Comparison of ENCODE assay signal across 2 cellular contexts in the genomic region with DNA sequence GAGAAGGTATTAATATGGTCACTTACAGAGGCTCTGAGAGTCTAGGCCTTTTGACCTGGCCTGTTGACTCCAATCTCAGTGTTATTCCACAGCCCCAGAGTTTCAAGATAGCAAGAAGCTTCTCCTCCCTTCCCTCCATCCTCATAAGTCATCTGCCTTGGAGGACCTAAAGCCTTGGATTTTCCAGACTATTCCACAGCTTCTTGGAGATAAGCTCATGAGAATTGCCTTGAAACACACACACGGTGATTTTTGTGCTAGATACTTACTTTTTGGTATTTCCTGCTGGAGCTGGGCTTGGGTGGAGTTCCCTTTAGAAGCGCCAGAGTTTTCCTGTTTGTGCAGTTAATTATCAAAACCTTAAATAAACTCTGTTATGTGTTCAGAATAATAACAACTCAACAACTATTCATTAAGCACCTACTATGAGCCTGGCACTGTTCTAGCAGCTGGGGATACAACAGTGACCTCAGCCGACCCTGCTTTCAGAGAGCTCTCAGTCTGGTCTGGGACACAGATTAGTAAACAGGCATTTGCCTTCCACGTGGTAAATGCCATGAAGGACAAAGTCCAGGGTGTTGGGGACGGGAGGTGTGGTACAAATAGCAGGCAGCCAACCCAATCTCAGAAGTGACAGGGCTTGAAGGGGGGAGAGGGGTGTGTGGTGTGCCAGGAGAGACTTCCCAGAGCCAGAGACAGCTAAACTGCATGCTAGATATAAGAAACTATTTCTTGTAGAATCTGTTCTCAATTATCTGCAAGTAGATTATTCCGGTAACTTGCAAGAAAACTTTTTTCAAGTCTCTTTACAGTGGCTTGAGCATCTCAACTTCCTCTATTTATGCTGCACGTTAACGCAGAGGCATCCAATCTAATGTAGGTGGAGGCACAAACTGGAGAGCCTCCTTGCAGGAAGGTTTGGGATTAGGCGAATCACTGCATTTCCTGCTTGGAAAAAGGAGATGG.
TF ChIP-seq lines count a peak whose summit lies in the region.

No MANE protein-coding gene starts in this region.

TF ChIP-seq in GM23338, 12 proteins besides CTCF, POLR2A, EP300 and RAD21 (continued from another document):
- TF ChIP-seq, protein P1, sequence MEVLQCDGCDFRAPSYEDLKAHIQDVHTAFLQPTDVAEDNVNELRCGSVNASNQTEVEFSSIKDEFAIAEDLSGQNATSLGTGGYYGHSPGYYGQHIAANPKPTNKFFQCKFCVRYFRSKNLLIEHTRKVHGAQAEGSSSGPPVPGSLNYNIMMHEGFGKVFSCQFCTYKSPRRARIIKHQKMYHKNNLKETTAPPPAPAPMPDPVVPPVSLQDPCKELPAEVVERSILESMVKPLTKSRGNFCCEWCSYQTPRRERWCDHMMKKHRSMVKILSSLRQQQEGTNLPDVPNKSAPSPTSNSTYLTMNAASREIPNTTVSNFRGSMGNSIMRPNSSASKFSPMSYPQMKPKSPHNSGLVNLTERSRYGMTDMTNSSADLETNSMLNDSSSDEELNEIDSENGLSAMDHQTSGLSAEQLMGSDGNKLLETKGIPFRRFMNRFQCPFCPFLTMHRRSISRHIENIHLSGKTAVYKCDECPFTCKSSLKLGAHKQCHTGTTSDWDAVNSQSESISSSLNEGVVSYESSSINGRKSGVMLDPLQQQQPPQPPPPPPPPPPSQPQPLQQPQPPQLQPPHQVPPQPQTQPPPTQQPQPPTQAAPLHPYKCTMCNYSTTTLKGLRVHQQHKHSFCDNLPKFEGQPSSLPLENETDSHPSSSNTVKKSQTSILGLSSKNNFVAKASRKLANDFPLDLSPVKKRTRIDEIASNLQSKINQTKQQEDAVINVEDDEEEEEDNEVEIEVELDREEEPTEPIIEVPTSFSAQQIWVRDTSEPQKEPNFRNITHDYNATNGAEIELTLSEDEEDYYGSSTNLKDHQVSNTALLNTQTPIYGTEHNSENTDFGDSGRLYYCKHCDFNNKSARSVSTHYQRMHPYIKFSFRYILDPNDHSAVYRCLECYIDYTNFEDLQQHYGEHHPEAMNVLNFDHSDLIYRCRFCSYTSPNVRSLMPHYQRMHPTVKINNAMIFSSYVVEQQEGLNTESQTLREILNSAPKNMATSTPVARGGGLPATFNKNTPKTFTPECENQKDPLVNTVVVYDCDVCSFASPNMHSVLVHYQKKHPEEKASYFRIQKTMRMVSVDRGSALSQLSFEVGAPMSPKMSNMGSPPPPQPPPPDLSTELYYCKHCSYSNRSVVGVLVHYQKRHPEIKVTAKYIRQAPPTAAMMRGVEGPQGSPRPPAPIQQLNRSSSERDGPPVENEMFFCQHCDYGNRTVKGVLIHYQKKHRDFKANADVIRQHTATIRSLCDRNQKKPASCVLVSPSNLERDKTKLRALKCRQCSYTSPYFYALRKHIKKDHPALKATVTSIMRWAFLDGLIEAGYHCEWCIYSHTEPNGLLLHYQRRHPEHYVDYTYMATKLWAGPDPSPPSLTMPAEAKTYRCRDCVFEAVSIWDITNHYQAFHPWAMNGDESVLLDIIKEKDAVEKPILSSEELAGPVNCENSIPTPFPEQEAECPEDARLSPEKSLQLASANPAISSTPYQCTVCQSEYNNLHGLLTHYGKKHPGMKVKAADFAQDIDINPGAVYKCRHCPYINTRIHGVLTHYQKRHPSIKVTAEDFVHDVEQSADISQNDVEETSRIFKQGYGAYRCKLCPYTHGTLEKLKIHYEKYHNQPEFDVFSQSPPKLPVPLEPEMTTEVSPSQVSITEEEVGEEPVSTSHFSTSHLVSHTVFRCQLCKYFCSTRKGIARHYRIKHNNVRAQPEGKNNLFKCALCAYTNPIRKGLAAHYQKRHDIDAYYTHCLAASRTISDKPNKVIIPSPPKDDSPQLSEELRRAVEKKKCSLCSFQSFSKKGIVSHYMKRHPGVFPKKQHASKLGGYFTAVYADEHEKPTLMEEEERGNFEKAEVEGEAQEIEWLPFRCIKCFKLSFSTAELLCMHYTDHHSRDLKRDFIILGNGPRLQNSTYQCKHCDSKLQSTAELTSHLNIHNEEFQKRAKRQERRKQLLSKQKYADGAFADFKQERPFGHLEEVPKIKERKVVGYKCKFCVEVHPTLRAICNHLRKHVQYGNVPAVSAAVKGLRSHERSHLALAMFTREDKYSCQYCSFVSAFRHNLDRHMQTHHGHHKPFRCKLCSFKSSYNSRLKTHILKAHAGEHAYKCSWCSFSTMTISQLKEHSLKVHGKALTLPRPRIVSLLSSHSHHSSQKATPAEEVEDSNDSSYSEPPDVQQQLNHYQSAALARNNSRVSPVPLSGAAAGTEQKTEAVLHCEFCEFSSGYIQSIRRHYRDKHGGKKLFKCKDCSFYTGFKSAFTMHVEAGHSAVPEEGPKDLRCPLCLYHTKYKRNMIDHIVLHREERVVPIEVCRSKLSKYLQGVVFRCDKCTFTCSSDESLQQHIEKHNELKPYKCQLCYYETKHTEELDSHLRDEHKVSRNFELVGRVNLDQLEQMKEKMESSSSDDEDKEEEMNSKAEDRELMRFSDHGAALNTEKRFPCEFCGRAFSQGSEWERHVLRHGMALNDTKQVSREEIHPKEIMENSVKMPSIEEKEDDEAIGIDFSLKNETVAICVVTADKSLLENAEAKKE (CRISPR knock-in tag; IDR thresholded peaks at IDR 0.05): no peak
- TF ChIP-seq CREB1 (CRISPR knock-in tag; IDR thresholded peaks at IDR 0.05; ENCODE audit: low read depth) (no peak), EZH2phosphoT487 (IDR thresholded peaks at IDR 0.05; ENCODE audit: unreplicated experiment) (no peak), POLR2AphosphoS5 (IDR thresholded peaks at IDR 0.05; ENCODE audit: low read depth) (no peak), JUNB (IDR thresholded peaks at IDR 0.05; ENCODE audit: unreplicated experiment) (no peak), ZNF331 (CRISPR knock-in tag; IDR thresholded peaks at IDR 0.05; ENCODE audit: low read depth) (no peak)
TF ChIP-seq in GM23338: peak in this region for 0.

TF ChIP-seq in HepG2, 621 proteins besides CTCF, POLR2A, EP300 and RAD21 (continued from another document and continues in another):
- TF ChIP-seq ZSCAN31 (CRISPR knock-in tag; IDR thresholded peaks at IDR 0.05; ENCODE audit: low read depth) (no peak), ZKSCAN1 (IDR thresholded peaks at IDR 0.05; ENCODE audit: low read length) (peak; percentile 99), ZNF614 (CRISPR knock-in tag; IDR thresholded peaks at IDR 0.05; ENCODE audit: borderline replicate concordance) (peak; percentile 71; the same call in 1 of the 2 replicates), FOXA3 (CRISPR knock-in tag; IDR thresholded peaks at IDR 0.05) (peak; percentile 95), ZNF44 (CRISPR knock-in tag; IDR thresholded peaks at IDR 0.05) (no peak), HOXA3 (CRISPR knock-in tag; IDR thresholded peaks at IDR 0.05) (no peak), PHF21A (CRISPR knock-in tag; IDR thresholded peaks at IDR 0.05) (peak; percentile 93), ATF1 (CRISPR knock-in tag; IDR thresholded peaks at IDR 0.05) (no peak), RORA (CRISPR knock-in tag; IDR thresholded peaks at IDR 0.05) (no peak), EZH2 (conservative IDR thresholded peaks at IDR 0.05; ENCODE audit: low read depth, low read length) (no peak), ZNF337 (CRISPR knock-in tag; IDR thresholded peaks at IDR 0.05; ENCODE audit: borderline replicate concordance, low read depth) (peak; percentile 77; the same call in 1 of the 2 replicates), ZNF773 (CRISPR knock-in tag; IDR thresholded peaks at IDR 0.05; ENCODE audit: borderline replicate concordance) (no peak), ZNF563 (CRISPR knock-in tag; IDR thresholded peaks at IDR 0.05) (no peak), HES4 (CRISPR knock-in tag; IDR thresholded peaks at IDR 0.05; ENCODE audit: borderline replicate concordance) (no peak)
- TF ChIP-seq, protein P2, sequence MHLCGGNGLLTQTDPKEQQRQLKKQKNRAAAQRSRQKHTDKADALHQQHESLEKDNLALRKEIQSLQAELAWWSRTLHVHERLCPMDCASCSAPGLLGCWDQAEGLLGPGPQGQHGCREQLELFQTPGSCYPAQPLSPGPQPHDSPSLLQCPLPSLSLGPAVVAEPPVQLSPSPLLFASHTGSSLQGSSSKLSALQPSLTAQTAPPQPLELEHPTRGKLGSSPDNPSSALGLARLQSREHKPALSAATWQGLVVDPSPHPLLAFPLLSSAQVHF (CRISPR knock-in tag; IDR thresholded peaks at IDR 0.05): no peak
- TF ChIP-seq, protein P3, sequence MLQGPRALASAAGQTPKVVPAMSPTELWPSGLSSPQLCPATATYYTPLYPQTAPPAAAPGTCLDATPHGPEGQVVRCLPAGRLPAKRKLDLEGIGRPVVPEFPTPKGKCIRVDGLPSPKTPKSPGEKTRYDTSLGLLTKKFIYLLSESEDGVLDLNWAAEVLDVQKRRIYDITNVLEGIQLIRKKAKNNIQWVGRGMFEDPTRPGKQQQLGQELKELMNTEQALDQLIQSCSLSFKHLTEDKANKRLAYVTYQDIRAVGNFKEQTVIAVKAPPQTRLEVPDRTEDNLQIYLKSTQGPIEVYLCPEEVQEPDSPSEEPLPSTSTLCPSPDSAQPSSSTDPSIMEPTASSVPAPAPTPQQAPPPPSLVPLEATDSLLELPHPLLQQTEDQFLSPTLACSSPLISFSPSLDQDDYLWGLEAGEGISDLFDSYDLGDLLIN (CRISPR knock-in tag; IDR thresholded peaks at IDR 0.05; ENCODE audit: borderline replicate concordance): no peak
- TF ChIP-seq, protein P4, sequence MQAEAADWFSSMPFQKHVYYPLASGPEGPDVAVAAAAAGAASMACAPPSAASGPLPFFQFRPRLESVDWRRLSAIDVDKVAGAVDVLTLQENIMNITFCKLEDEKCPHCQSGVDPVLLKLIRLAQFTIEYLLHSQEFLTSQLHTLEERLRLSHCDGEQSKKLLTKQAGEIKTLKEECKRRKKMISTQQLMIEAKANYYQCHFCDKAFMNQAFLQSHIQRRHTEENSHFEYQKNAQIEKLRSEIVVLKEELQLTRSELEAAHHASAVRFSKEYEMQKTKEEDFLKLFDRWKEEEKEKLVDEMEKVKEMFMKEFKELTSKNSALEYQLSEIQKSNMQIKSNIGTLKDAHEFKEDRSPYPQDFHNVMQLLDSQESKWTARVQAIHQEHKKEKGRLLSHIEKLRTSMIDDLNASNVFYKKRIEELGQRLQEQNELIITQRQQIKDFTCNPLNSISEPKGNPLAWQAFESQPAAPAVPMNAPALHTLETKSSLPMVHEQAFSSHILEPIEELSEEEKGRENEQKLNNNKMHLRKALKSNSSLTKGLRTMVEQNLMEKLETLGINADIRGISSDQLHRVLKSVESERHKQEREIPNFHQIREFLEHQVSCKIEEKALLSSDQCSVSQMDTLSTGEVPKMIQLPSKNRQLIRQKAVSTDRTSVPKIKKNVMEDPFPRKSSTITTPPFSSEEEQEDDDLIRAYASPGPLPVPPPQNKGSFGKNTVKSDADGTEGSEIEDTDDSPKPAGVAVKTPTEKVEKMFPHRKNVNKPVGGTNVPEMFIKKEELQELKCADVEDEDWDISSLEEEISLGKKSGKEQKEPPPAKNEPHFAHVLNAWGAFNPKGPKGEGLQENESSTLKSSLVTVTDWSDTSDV (CRISPR knock-in tag; IDR thresholded peaks at IDR 0.05): no peak
- TF ChIP-seq, protein P5, sequence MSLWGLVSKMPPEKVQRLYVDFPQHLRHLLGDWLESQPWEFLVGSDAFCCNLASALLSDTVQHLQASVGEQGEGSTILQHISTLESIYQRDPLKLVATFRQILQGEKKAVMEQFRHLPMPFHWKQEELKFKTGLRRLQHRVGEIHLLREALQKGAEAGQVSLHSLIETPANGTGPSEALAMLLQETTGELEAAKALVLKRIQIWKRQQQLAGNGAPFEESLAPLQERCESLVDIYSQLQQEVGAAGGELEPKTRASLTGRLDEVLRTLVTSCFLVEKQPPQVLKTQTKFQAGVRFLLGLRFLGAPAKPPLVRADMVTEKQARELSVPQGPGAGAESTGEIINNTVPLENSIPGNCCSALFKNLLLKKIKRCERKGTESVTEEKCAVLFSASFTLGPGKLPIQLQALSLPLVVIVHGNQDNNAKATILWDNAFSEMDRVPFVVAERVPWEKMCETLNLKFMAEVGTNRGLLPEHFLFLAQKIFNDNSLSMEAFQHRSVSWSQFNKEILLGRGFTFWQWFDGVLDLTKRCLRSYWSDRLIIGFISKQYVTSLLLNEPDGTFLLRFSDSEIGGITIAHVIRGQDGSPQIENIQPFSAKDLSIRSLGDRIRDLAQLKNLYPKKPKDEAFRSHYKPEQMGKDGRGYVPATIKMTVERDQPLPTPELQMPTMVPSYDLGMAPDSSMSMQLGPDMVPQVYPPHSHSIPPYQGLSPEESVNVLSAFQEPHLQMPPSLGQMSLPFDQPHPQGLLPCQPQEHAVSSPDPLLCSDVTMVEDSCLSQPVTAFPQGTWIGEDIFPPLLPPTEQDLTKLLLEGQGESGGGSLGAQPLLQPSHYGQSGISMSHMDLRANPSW (CRISPR knock-in tag; IDR thresholded peaks at IDR 0.05; ENCODE audit: borderline replicate concordance): peak; percentile 72; the same call in 1 of the 2 replicates
- TF ChIP-seq, protein P6, sequence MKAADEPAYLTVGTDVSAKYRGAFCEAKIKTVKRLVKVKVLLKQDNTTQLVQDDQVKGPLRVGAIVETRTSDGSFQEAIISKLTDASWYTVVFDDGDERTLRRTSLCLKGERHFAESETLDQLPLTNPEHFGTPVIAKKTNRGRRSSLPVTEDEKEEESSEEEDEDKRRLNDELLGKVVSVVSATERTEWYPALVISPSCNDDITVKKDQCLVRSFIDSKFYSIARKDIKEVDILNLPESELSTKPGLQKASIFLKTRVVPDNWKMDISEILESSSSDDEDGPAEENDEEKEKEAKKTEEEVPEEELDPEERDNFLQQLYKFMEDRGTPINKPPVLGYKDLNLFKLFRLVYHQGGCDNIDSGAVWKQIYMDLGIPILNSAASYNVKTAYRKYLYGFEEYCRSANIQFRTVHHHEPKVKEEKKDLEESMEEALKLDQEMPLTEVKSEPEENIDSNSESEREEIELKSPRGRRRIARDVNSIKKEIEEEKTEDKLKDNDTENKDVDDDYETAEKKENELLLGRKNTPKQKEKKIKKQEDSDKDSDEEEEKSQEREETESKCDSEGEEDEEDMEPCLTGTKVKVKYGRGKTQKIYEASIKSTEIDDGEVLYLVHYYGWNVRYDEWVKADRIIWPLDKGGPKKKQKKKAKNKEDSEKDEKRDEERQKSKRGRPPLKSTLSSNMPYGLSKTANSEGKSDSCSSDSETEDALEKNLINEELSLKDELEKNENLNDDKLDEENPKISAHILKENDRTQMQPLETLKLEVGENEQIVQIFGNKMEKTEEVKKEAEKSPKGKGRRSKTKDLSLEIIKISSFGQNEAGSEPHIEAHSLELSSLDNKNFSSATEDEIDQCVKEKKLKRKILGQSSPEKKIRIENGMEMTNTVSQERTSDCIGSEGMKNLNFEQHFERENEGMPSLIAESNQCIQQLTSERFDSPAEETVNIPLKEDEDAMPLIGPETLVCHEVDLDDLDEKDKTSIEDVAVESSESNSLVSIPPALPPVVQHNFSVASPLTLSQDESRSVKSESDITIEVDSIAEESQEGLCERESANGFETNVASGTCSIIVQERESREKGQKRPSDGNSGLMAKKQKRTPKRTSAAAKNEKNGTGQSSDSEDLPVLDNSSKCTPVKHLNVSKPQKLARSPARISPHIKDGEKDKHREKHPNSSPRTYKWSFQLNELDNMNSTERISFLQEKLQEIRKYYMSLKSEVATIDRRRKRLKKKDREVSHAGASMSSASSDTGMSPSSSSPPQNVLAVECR (CRISPR knock-in tag; IDR thresholded peaks at IDR 0.05; ENCODE audit: borderline replicate concordance): peak; percentile 66; the same call in 1 of the 2 replicates
